32 cellular contexts compared by ENCODE assay signal in the genomic region with DNA sequence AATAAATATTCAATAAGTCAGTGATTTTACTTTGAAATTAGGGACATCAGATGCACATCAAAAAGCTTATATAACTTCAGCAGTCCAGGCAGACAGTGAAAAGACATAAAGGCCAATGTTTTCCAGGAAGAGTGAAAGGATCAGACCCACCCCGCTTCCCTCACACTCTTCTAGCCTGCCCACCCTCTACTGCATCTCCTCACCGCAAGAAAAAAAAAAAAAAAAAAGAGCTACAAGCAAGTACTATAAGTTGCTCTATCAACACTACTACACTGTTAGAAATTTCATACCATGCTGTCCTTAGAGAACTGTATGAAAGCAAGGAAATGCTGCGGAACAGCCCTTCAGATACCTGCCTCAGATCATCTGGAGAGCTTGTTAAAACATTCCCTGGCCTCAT.
"Had no signal": no experiment of that assay in that cellular context is flagged by ENCODE, and none has a peak within 500 bp of the region (broad histone marks: within the 10 kb centered on the region; RNA-seq: fewer than 3 reads in every experiment).

No MANE protein-coding gene starts in this region.

- H3K36me3 Mint-ChIP-seq: activated naive CD4-positive, alpha-beta T cell treated with anti-CD3 and anti-CD28 coated beads, Interleukin-2, amount 50 U/mL, for 72 hours had no signal

- H3K27me3 ChIP-seq: ascending aorta, body of pancreas, Peyer's patch, SJCRH30 had no signal

- H3K27ac ChIP-seq: ascending aorta, body of pancreas, Peyer's patch, RWPE1, SJCRH30 had no signal

- H3K4me3 Mint-ChIP-seq: activated B cell treated with CpG ODN at 0.5 μM for 24 hours; activated CD4-positive, alpha-beta T cell treated with anti-CD3 and anti-CD28 coated beads, Interleukin-2, amount 10 ng/mL, durations not matched to agents 24 days and 14 days; activated naive CD8-positive, alpha-beta T cell treated with anti-CD3 and anti-CD28 coated beads, Interleukin-2, amount 50 U/mL, for 24 hours; activated T-cell treated with anti-CD3 and anti-CD28 coated beads, Interleukin-2, amount 50 U/mL, for 24 hours; T-helper 17 cell had no signal

- H3K4me1 ChIP-seq: ascending aorta, body of pancreas, Peyer's patch, SJCRH30 had no signal

- DNase-seq: activated B cell treated with CpG ODN at 0.5 μM for 24 hours; activated CD4-positive, alpha-beta T cell treated with anti-CD3 and anti-CD28 coated beads for 1 hour; activated CD4-positive, alpha-beta T cell treated with anti-CD3 and anti-CD28 coated beads, Interleukin-2, amount 10 ng/mL, durations not matched to agents 24 days and 14 days; activated CD4-positive, alpha-beta T cell treated with anti-CD3 and anti-CD28 coated beads, Interleukin-2, amount 50 U/mL, for 48 hours; activated CD8-positive, alpha-beta memory T cell treated with anti-CD3 and anti-CD28 coated beads, Interleukin-2, amount 50 U/mL, for 48 hours; activated effector memory CD4-positive, alpha-beta T cell treated with anti-CD3 and anti-CD28 coated beads, Interleukin-2, amount 50 U/mL, for 16 hours; activated naive CD4-positive, alpha-beta T cell treated with Interleukin-2 at 50 U/mL for 16 hours; activated naive CD8-positive, alpha-beta T cell treated with anti-CD3 and anti-CD28 coated beads, Interleukin-2, amount 50 U/mL, for 24 hours; activated T-cell treated with anti-CD3 and anti-CD28 coated beads, Interleukin-2, amount 50 U/mL, for 24 hours; amniotic stem cell; body of pancreas; central memory CD4-positive, alpha-beta T cell; KBM-7; MV-4-11; NCI-H1092 treated with DMSO at 0.1 percent for 48 hours; NCI-H1417 treated with DMSO at 0.1 percent for 48 hours; NCI-H1694; NCI-H2029; NCI-H2107; NCI-H2171 treated with DMSO at 0.1 percent for 48 hours; NCI-H226; NCI-H69; NK-92 treated with Interleukin-12 subunit alpha and Interleukin-12 subunit beta, amount 100 ng/mL, for 24 hours; Peyer's patch; Right ventricle myocardium superior; SJCRH30; T-helper 17 cell; T-helper 9 cell had no signal

- H3K9me3 ChIP-seq: ascending aorta, body of pancreas, Peyer's patch, SJCRH30 had no signal

- H3K36me3 ChIP-seq: ascending aorta, Peyer's patch, SJCRH30 had no signal

- H3K4me3 ChIP-seq: ascending aorta, body of pancreas, Peyer's patch, SJCRH30 had no signal

- H3K9me3 Mint-ChIP-seq: activated B cell treated with CpG ODN at 0.5 μM for 24 hours; activated CD4-positive, alpha-beta T cell treated with anti-CD3 and anti-CD28 coated beads, Interleukin-2, amount 10 ng/mL, durations not matched to agents 24 days and 14 days; activated naive CD4-positive, alpha-beta T cell treated with anti-CD3 and anti-CD28 coated beads, Interleukin-2, amount 50 U/mL, for 72 hours; activated naive CD8-positive, alpha-beta T cell treated with anti-CD3 and anti-CD28 coated beads, Interleukin-2, amount 50 U/mL, for 24 hours; activated T-cell treated with anti-CD3 and anti-CD28 coated beads, Interleukin-2, amount 50 U/mL, for 24 hours had no signal

- H3K27ac Mint-ChIP-seq: activated B cell treated with CpG ODN at 0.5 μM for 24 hours; activated CD4-positive, alpha-beta T cell treated with anti-CD3 and anti-CD28 coated beads, Interleukin-2, amount 10 ng/mL, durations not matched to agents 24 days and 14 days; activated naive CD4-positive, alpha-beta T cell treated with anti-CD3 and anti-CD28 coated beads, Interleukin-2, amount 50 U/mL, for 72 hours; activated naive CD8-positive, alpha-beta T cell treated with anti-CD3 and anti-CD28 coated beads, Interleukin-2, amount 50 U/mL, for 24 hours; activated T-cell treated with anti-CD3 and anti-CD28 coated beads, Interleukin-2, amount 50 U/mL, for 24 hours; T-helper 17 cell had no signal

- ATAC-seq: activated naive CD4-positive, alpha-beta T cell treated with anti-CD3 and anti-CD28 coated beads, Interleukin-2, amount 50 U/mL, for 72 hours; activated naive CD8-positive, alpha-beta T cell treated with anti-CD3 and anti-CD28 coated beads, Interleukin-2, amount 50 U/mL, for 24 hours; body of pancreas; SK-N-SH treated with all-trans-retinoic acid at 6 μM for 48 hours; T-helper 17 cell had no signal

- H3K27me3 Mint-ChIP-seq: activated B cell treated with CpG ODN at 0.5 μM for 24 hours; activated CD4-positive, alpha-beta T cell treated with anti-CD3 and anti-CD28 coated beads, Interleukin-2, amount 10 ng/mL, durations not matched to agents 24 days and 14 days; activated naive CD8-positive, alpha-beta T cell treated with anti-CD3 and anti-CD28 coated beads, Interleukin-2, amount 50 U/mL, for 24 hours; activated T-cell treated with anti-CD3 and anti-CD28 coated beads, Interleukin-2, amount 50 U/mL, for 24 hours; T-helper 17 cell had no signal
